10 cellular contexts compared by ENCODE assay signal in genomic region chr22:40512426-40513136, GRCh38.
DNase-seq lines count a peak whose midpoint lies in the region; ATAC-seq and TF ChIP-seq lines count a peak whose summit lies in the region.
"Had no signal": no experiment of that assay in that cellular context is flagged by ENCODE, and none has a peak within 500 bp of the region (broad histone marks: within the 10 kb centered on the region; RNA-seq: fewer than 3 reads in every experiment).

No MANE protein-coding gene starts in this region.

- POLR2A ChIA-PET in activated CD4-positive, alpha-beta memory T cell treated with anti-CD3 and anti-CD28 coated beads for 36 hours (lab: Charles Lee) = interaction anchor here (0.6 kb wide), 1 partner anchor 30 kb away, joined by 3 read pairs; no protein-coding TSS in a partner anchor

- no peak overlapping the region for H2BK120ac ChIP-seq in neuronal stem cell (ENCODE audit: low read depth, low read length)

- H3K27me3 ChIP-seq in rectal smooth muscle tissue (ENCODE audit: control insufficient read depth, insufficient read depth, low read length) (no peaks in the 10 kb centered on the region), neuronal stem cell (ENCODE audit: control insufficient read depth in 3 of 3, insufficient read depth in 3 of 3, low read depth in 1 of 3, low read length in 3 of 3) (no peaks in the 10 kb centered on the region)

- no peak overlapping the region for H3K4ac ChIP-seq in neuronal stem cell (ENCODE audit: low read length)

- H3K23ac ChIP-seq in neuronal stem cell (ENCODE audit: low read depth, low read length, poor library complexity) = no peak overlapping the region

- no peaks in the 10 kb centered on the region for H3K79me1 ChIP-seq in neuronal stem cell (ENCODE audit: low read depth, low read length)

- intact Hi-C loops in activated CD4-positive, alpha-beta memory T cell treated with anti-CD3 and anti-CD28 coated beads for 36 hours (cut with micrococcal nuclease) = no loop called here

- H3K4me3 ChIP-seq in foreskin fibroblast (ENCODE audit: low read depth in 1 of 2, low read length in 2 of 2) (no peak overlapping the region), rectal smooth muscle tissue (ENCODE audit: low read length) (no peak overlapping the region), neuronal stem cell (ENCODE audit: low read length in 2 of 2) (no peak overlapping the region)

- no peak overlapping the region for H3K4me3 Mint-ChIP-seq in activated CD4-positive, alpha-beta memory T cell treated with anti-CD3 and anti-CD28 coated beads for 36 hours

- H2AFZ ChIP-seq in neuronal stem cell (ENCODE audit: low read length) = no peak overlapping the region

- H3K9ac ChIP-seq in rectal smooth muscle tissue (ENCODE audit: low read length) (no peak overlapping the region), neuronal stem cell (ENCODE audit: low read depth, low read length, poor library complexity) (no peak overlapping the region)

- H3K27me3 Mint-ChIP-seq in activated CD4-positive, alpha-beta memory T cell treated with anti-CD3 and anti-CD28 coated beads for 36 hours = no peaks in the 10 kb centered on the region

- WGBS in neuronal stem cell (ENCODE audit: extremely low coverage in 2 of 2, insufficient read length in 2 of 2, insufficient replicate concordance in 1 of 2), 2 donors = no CpG with 5 or more reads among the region's 2 CpGs

- peaks cover 37% of the 10 kb centered on the region for H3K4me1 ChIP-seq in rectal smooth muscle tissue (ENCODE audit: control insufficient read depth, insufficient read depth, low read length)
- H3K4me1 ChIP-seq in neuronal stem cell (ENCODE audit: control insufficient read depth in 2 of 2, insufficient read depth in 1 of 2, low read depth in 1 of 2, low read length in 2 of 2) = peaks cover 4 to 6% of the 10 kb centered on the region in 2 donors

- H3K27ac ChIP-seq in rectal smooth muscle tissue (ENCODE audit: low read depth, low read length) (peak overlapping the region; percentile 82), neuronal stem cell (replicated peaks; ENCODE audit: low read length) (no peak overlapping the region)
- H3K27ac ChIP-seq: VCaP had no signal

- H3K36me3 ChIP-seq in rectal smooth muscle tissue (ENCODE audit: control insufficient read depth, insufficient read depth, low read length) (no peaks in the 10 kb centered on the region), neuronal stem cell (replicated peaks in 1 of 2; ENCODE audit: control insufficient read depth in 2 of 2, insufficient read depth in 2 of 2, low read length in 2 of 2) (no peaks in the 10 kb centered on the region)

- no peak overlapping the region for H4K8ac ChIP-seq in neuronal stem cell (ENCODE audit: low read depth, low read length)

- peaks cover 4% of the 10 kb centered on the region for H3K36me3 Mint-ChIP-seq in activated CD4-positive, alpha-beta memory T cell treated with anti-CD3 and anti-CD28 coated beads for 36 hours

- ATAC-seq in GM18867 (IDR thresholded peaks at IDR 0.05; ENCODE audit: unreplicated experiment) = no peak

- H3K27ac Mint-ChIP-seq in activated CD4-positive, alpha-beta memory T cell treated with anti-CD3 and anti-CD28 coated beads for 36 hours = no peak overlapping the region

- peak; percentile 17 for DNase-seq in DMS 273 treated with DMSO at 0.1 percent for 48 hours (lab: John Stamatoyannopoulos, UW)
- peak; percentile 98 for DNase-seq in RPMI7951 (ENCODE audit: low read depth)
- DNase-seq in foreskin fibroblast = peak; percentile 96 to 98
- DNase-seq in activated CD4-positive, alpha-beta memory T cell treated with anti-CD3 and anti-CD28 coated beads for 36 hours = no peak
- DNase-seq in neuronal stem cell (ENCODE audit: low spot score) = no peak
- no peak for DNase-seq in NOMO-1 treated with DMSO at 0.1 percent for 48 hours (lab: John Stamatoyannopoulos, UW; ENCODE audit: unreplicated experiment)
- DNase-seq: stimulated activated CD8-positive, alpha-beta memory T cell treated with anti-CD3 and anti-CD28 coated beads, Interleukin-4, amount 100 ng/mL, for 48 hours had no signal

- peaks cover 10% of the 10 kb centered on the region for H3K4me1 Mint-ChIP-seq in activated CD4-positive, alpha-beta memory T cell treated with anti-CD3 and anti-CD28 coated beads for 36 hours (ENCODE audit: low read depth)

- no peak overlapping the region for H2BK5ac ChIP-seq in neuronal stem cell (ENCODE audit: low read length)

- H3K9me3 Mint-ChIP-seq in activated CD4-positive, alpha-beta memory T cell treated with anti-CD3 and anti-CD28 coated beads for 36 hours = no peaks in the 10 kb centered on the region

- H2BK15ac ChIP-seq in neuronal stem cell (ENCODE audit: low read length) = no peak overlapping the region

- no peak overlapping the region for H4K91ac ChIP-seq in neuronal stem cell (ENCODE audit: low read depth, low read length, poor library complexity)

- H2BK12ac ChIP-seq in neuronal stem cell (ENCODE audit: low read length) = no peak overlapping the region

- H3K18ac ChIP-seq in neuronal stem cell (ENCODE audit: low read length) = no peak overlapping the region

- no peaks in the 10 kb centered on the region for H3K9me3 ChIP-seq in neuronal stem cell (replicated peaks in 1 of 2; ENCODE audit: control insufficient read depth in 2 of 2, insufficient read depth in 1 of 2, low read depth in 1 of 2, low read length in 2 of 2)

- CTCF ChIA-PET in activated CD4-positive, alpha-beta memory T cell treated with anti-CD3 and anti-CD28 coated beads for 36 hours (lab: Charles Lee) = interaction anchor here (0.6 to 1.3 kb wide), 6 partner anchors 8 to 464 kb away, joined by 3 to 6 read pairs (median 3); no protein-coding TSS in a partner anchor

- H3K14ac ChIP-seq in neuronal stem cell (ENCODE audit: low read length) = no peak overlapping the region

- H2AK5ac ChIP-seq in neuronal stem cell (ENCODE audit: low read depth, low read length) = no peak overlapping the region

- no peak for TF ChIP-seq CTCF in foreskin fibroblast (IDR thresholded peaks at IDR 0.05; ENCODE audit: low read depth, low read length)

- no peak overlapping the region for H3K4me2 ChIP-seq in neuronal stem cell (ENCODE audit: insufficient read depth, low read length, poor library complexity, severe bottlenecking)

Comparison
In these comparisons a context has a peak if more than half of its experiments do, and no peak if none do; other contexts are left out.
1. DNase-seq: peak in DMS 273 treated with DMSO at 0.1 percent for 48 hours (single experiment), RPMI7951 (single experiment) and foreskin fibroblast (2 of 2); none in activated CD4-positive, alpha-beta memory T cell treated with anti-CD3 and anti-CD28 coated beads for 36 hours (single experiment), neuronal stem cell (single experiment) and NOMO-1 treated with DMSO at 0.1 percent for 48 hours (single experiment).